Comparison of ENCODE assay signal across 11 cellular contexts in genomic region chr5:139492700-139493192, GRCh38. TPM values are rescaled to one million over a fixed set of nuclear protein-coding genes. Genes with fewer than 3 reads are reported as not detected.
A peak's percentile ranks its signal among the peaks of the same experiment; 100 is the strongest.
DNase-seq lines count a peak whose midpoint lies in the region; ATAC-seq, FAIRE-seq and TF ChIP-seq lines count a peak whose summit lies in the region.
"Had no signal": no experiment of that assay in that cellular context is flagged by ENCODE, and none has a peak within 500 bp of the region (broad histone marks: within the 10 kb centered on the region; RNA-seq: fewer than 3 reads in every experiment).

No MANE protein-coding gene starts in this region.

- WGBS in GM12878 (ENCODE audit: insufficient coverage, insufficient replicate concordance, low lambda C conversion rate, missing lambda C conversion rate): 45% methylated on average over 6 of the region's 6 CpGs

- TF ChIP-seq POLR2A in HCT116 (IDR thresholded peaks at IDR 0.05; ENCODE audit: borderline replicate concordance, extremely low read depth, insufficient read depth, insufficient read length) (no peak), GM12878 (IDR thresholded peaks at IDR 0.05; ENCODE audit: low read depth, low read length) (no peak)

- BruUV-seq in HCT116 (replicated peaks; lab: Mats Ljungman, UMichigan) (no TSS peak), GM12878 (replicated peaks; lab: Mats Ljungman, UMichigan) (no TSS peak)

- H3K4me2 ChIP-seq in HCT116 (ENCODE audit: low read length): peak overlapping the region; percentile 66
- H3K4me2 ChIP-seq in GM12878 (ENCODE audit: control insufficient read depth, insufficient read depth): no peak overlapping the region
- no peak overlapping the region for H3K4me2 ChIP-seq in Karpas-422 (ENCODE audit: low read depth, low read length, poor library complexity, severe bottlenecking)

- peak; percentile 13; the same call in 1 of the 2 replicates for TF ChIP-seq RAD21 in HCT116 (IDR thresholded peaks at IDR 0.05; ENCODE audit: low read depth)
- no peak for TF ChIP-seq RAD21 in GM12878 (IDR thresholded peaks at IDR 0.05; ENCODE audit: insufficient read depth, low read depth, low read length)

- no peaks in the 10 kb centered on the region for H3K9me3 ChIP-seq in HCT116 (ENCODE audit: control insufficient read depth in 1 of 2, insufficient read depth in 1 of 2, low read depth in 1 of 2, low read length in 2 of 2)
- H3K9me3 ChIP-seq in GM12878 (replicated peaks; ENCODE audit: control insufficient read depth, insufficient read depth, low read length): no peaks in the 10 kb centered on the region
- H3K9me3 ChIP-seq in Karpas-422 (ENCODE audit: low read length): no peaks in the 10 kb centered on the region

- DNase-seq in AG10803 (ENCODE audit: low read depth) (peak; percentile 71), HCT116 (ENCODE audit: low read depth, low spot score) (no peak), GM12878 (ENCODE audit: low read depth, low spot score) (no peak), medulla oblongata (ENCODE audit: extremely low spot score) (peak; percentile 27), NCI-H187 treated with DMSO at 0.1 percent for 48 hours (lab: John Stamatoyannopoulos, UW) (no peak), Karpas-422 (no peak), NCI-H524 treated with DMSO at 0.1 percent for 48 hours (lab: John Stamatoyannopoulos, UW) (no peak)
- DNase-seq: GDM1, NCI-H1092 had no signal

- POLR2A ChIA-PET in HCT116 (lab: Charles Lee): interaction anchor here (2.2 kb wide), 1 partner anchor 10 kb away, joined by 6 read pairs; the partner anchor contains the start of gene STING1
- POLR2A ChIA-PET in GM12878 (lab: Charles Lee): interaction anchor here (2.0 kb wide), 1 partner anchor 33 kb away, joined by 5 read pairs; no protein-coding TSS in a partner anchor

- H4K20me1 ChIP-seq in HCT116 (ENCODE audit: insufficient read depth): no peaks in the 10 kb centered on the region
- no peaks in the 10 kb centered on the region for H4K20me1 ChIP-seq in GM12878 (ENCODE audit: control insufficient read depth, insufficient read depth)
- H4K20me1 ChIP-seq in Karpas-422 (ENCODE audit: insufficient read depth, low read depth, low read length): no peaks in the 10 kb centered on the region

- FAIRE-seq in GM12878 (lab: Jason Lieb, UNC): no peak

- in situ Hi-C loops in GM12878 (cut with MboI): no loop called here

- RAD21 ChIA-PET in HCT116 (lab: Charles Lee; ENCODE audit: low non-redundant PET in 1 of 2, low total read pairs in 2 of 2, uncharacterized antibody in 2 of 2, unreplicated experiment in 2 of 2): no interaction called here
- RAD21 ChIA-PET in GM12878 (lab: Charles Lee; ENCODE audit: unreplicated experiment): interaction anchor here (0.7 to 2.3 kb wide), 3 partner anchors 11 to 120 kb away, joined by 3 to 8 read pairs (median 7); partner anchors contain the start of gene STING1

- no peak for TF ChIP-seq EP300 in GM12878 (IDR thresholded peaks at IDR 0.05; ENCODE audit: borderline replicate concordance in 1 of 2, control insufficient read depth in 1 of 2, low read depth in 2 of 2, low read length in 2 of 2)

- H2AFZ ChIP-seq in HCT116 (ENCODE audit: low read depth, low read length, poor library complexity, severe bottlenecking) (peak overlapping the region; percentile 3), GM12878 (ENCODE audit: control insufficient read depth, low read depth, low read length) (peak overlapping the region; percentile 14), Karpas-422 (ENCODE audit: low read length) (no peak overlapping the region)

- H3K36me3 ChIP-seq in HCT116 (ENCODE audit: control insufficient read depth in 1 of 2, insufficient read depth in 2 of 2, low read length in 2 of 2) (no peaks in the 10 kb centered on the region), GM12878 (ENCODE audit: control insufficient read depth in 2 of 2, insufficient read depth in 2 of 2, low read length in 1 of 2) (no peaks in the 10 kb centered on the region), Karpas-422 (ENCODE audit: insufficient read depth, low read length) (no peaks in the 10 kb centered on the region)

- TF ChIP-seq CTCF in AG10803 (conservative IDR thresholded peaks at IDR 0.05; ENCODE audit: low read length) (0 out of 2 replicates have a peak, but pooled peaks have one; percentile 6), HCT116 (IDR thresholded peaks at IDR 0.05 in 2 of 3, conservative IDR thresholded peaks at IDR 0.05 in 1 of 3; ENCODE audit: borderline replicate concordance in 1 of 3, insufficient read depth in 1 of 3, low read depth in 2 of 3, low read length in 2 of 3) (0 out of 6 replicates have a peak, but pooled peaks of 1 of the 3 experiments have one; percentile 3), GM12878 (IDR thresholded peaks at IDR 0.05 in 2 of 3, conservative IDR thresholded peaks at IDR 0.05 in 1 of 3; ENCODE audit: control insufficient read depth in 2 of 3, extremely low read depth in 1 of 3, insufficient read depth in 1 of 3, low read depth in 3 of 3, low read length in 3 of 3) (no peak)

- H3K79me2 ChIP-seq in HCT116 (ENCODE audit: insufficient read depth, low read length) (no peaks in the 10 kb centered on the region), GM12878 (ENCODE audit: control insufficient read depth, insufficient read depth, low read length) (no peaks in the 10 kb centered on the region), Karpas-422 (ENCODE audit: low read length) (no peaks in the 10 kb centered on the region)

- intact Hi-C loops in HCT116 (cut with micrococcal nuclease): no loop called here
- intact Hi-C loops in GM12878 (cut with micrococcal nuclease; ENCODE audit: unreplicated experiment): no loop called here

- CTCF ChIA-PET in HCT116 (lab: Charles Lee): no interaction called here
- CTCF ChIA-PET in GM12878 (lab: Yijun Ruan, JAX): interaction anchor here (0.7 kb wide), 1 partner anchor 24 kb away, joined by 3 read pairs; no protein-coding TSS in a partner anchor

- H3K9me2 ChIP-seq in HCT116 (ENCODE audit: insufficient read depth) (no peaks in the 10 kb centered on the region), Karpas-422 (replicated peaks; ENCODE audit: insufficient read depth, low read length) (no peaks in the 10 kb centered on the region)

- H3K27me3 ChIP-seq in HCT116 (ENCODE audit: insufficient read depth, low read length): no peaks in the 10 kb centered on the region
- no peaks in the 10 kb centered on the region for H3K27me3 ChIP-seq in GM12878 (replicated peaks in 1 of 2; ENCODE audit: control insufficient read depth in 2 of 2, insufficient read depth in 2 of 2, low read length in 1 of 2)
- no peaks in the 10 kb centered on the region for H3K27me3 ChIP-seq in Karpas-422 (ENCODE audit: low read length)

- SMC1A ChIA-PET in GM12878 (lab: Charles Lee; ENCODE audit: uncharacterized antibody, unreplicated experiment): interaction anchor here (0.7 to 1.3 kb wide), 3 partner anchors 44 to 84 kb away, joined by 3 read pairs; no protein-coding TSS in a partner anchor

- H3K27ac ChIP-seq in HCT116 (ENCODE audit: low read depth, low read length) (peak overlapping the region; percentile 3; the same call in 1 of the 2 replicates), GM12878 (ENCODE audit: control insufficient read depth, insufficient read depth) (no peak overlapping the region), Karpas-422 (ENCODE audit: low read length) (no peak overlapping the region)

- H3K4me1 ChIP-seq in HCT116 (ENCODE audit: control insufficient read depth in 1 of 2, insufficient read depth in 2 of 2, low read length in 2 of 2) (peaks cover 9 to 30% of the 10 kb centered on the region in 2 experiments), GM12878 (ENCODE audit: control insufficient read depth, insufficient read depth, low read length) (peaks cover 7% of the 10 kb centered on the region), Karpas-422 (ENCODE audit: low read length) (0 out of 2 replicates have a peak, but pooled peaks cover 2% of the 10 kb centered on the region)

- ATAC-seq in HCT116 (peak; percentile 74), GM12878 (no peak), GM19463 (IDR thresholded peaks at IDR 0.05; ENCODE audit: unreplicated experiment) (no peak)

- peak overlapping the region; percentile 22 for H3K4me3 ChIP-seq in AG10803 (ENCODE audit: low read length)
- peak overlapping the region in 1 of 2 experiments; percentile 29; a peak in 2 of 4 replicates for H3K4me3 ChIP-seq in HCT116 (replicated peaks in 1 of 2; ENCODE audit: low read depth in 1 of 2, low read length in 2 of 2)
- H3K4me3 ChIP-seq in GM12878: no peak overlapping the region
- H3K4me3 ChIP-seq in Karpas-422 (ENCODE audit: low read length): no peak overlapping the region

- H3K9ac ChIP-seq in HCT116 (ENCODE audit: low read length) (peak overlapping the region; percentile 27), GM12878 (ENCODE audit: control insufficient read depth, insufficient read depth, low read length) (no peak overlapping the region), Karpas-422 (ENCODE audit: low read length) (no peak overlapping the region)

RNA-seq across cellular contexts. Expression of gene STING1, which starts 10.2 kb away (rescaled TPM):
- total RNA-seq in HCT116 (2021; ENCODE audit: unreplicated experiment): 17.7 TPM
- polyA plus RNA-seq in HCT116 (2012): 22.5 and 27.7 TPM in 2 replicates
- total RNA-seq in GM12878 (2013; cell fraction: nucleolus; rRNA removed): 30.9 and 35.8 TPM in 2 replicates
- total RNA-seq in GM12878 (2014; rRNA removed): 43.8 and 48.5 TPM in 2 replicates
- 16.5 and 17.1 TPM in 2 replicates for total RNA-seq in GM12878 (2014; rRNA removed; fragmentation: Illumina TruSeq; extraction: Trizol)
- total RNA-seq in GM12878 (2021): 49.6 and 53.3 TPM in 2 replicates
- 10.5 TPM for polyA plus RNA-seq in GM12878 (2011; ENCODE audit: low read depth)
- 8.3 and 20.2 TPM in 2 replicates for polyA plus RNA-seq in GM12878 (2011; rRNA removed)
- 22.6 and 29.8 TPM in 2 replicates for polyA plus RNA-seq in GM12878 (2011; cell fraction: cytosol; rRNA removed)
- polyA plus RNA-seq in GM12878 (2011; cell fraction: nucleus; rRNA removed): 62.4 and 77.1 TPM in 2 replicates
- polyA plus RNA-seq in GM12878 (2012): 14.5 and 19.3 TPM in 2 replicates
- polyA plus RNA-seq in GM12878 (2014; fragmentation: Illumina TruSeq; extraction: Trizol): 27.7 and 34.1 TPM in 2 replicates
- polyA plus RNA-seq in GM12878 (2014; fragmentation: Nextera tagmentation; extraction: Ambion mirVana): 10 to 100 TPM; 10.1 to 12.1 TPM
- 47.9 and 59.8 TPM in 2 replicates for polyA plus RNA-seq in GM12878 (2014; rRNA removed)
- polyA plus RNA-seq in GM12878 (2016; fragmentation: Nextera tagmentation; extraction: Ambion mirVana): 10 to 100 TPM; 49.3 to 56.1 TPM
- polyA minus RNA-seq in GM12878 (2011; rRNA and poly(A)+ RNA removed): 15.2 and 25.7 TPM in 2 replicates
- 11.6 and 16.9 TPM in 2 replicates for polyA minus RNA-seq in GM12878 (2011; cell fraction: cytosol; rRNA and poly(A)+ RNA removed)
- polyA minus RNA-seq in GM12878 (2011; cell fraction: nucleus; rRNA and poly(A)+ RNA removed): 17.8 and 22.0 TPM in 2 replicates
- not detected in 2 replicates for total RNA-seq in Karpas-422 (2014; rRNA removed; shearing (Covaris generic); ENCODE audit: low replicate concordance)

RNA-seq across cellular contexts. Expression of gene SMIM33, which starts 21.9 kb away (rescaled TPM):
- not detected for total RNA-seq in HCT116 (2021; ENCODE audit: unreplicated experiment)
- 0.02 and 0.03 TPM in 2 replicates for polyA plus RNA-seq in HCT116 (2012)
- total RNA-seq in GM12878 (2013; cell fraction: nucleolus; rRNA removed): 0.19 TPM in 1 of 2 replicates, not detected in the other
- total RNA-seq in GM12878 (2014; rRNA removed): 0.05 TPM in 1 of 2 replicates, not detected in the other
- total RNA-seq in GM12878 (2014; rRNA removed; fragmentation: Illumina TruSeq; extraction: Trizol): 0.04 TPM in 1 of 2 replicates, not detected in the other
- not detected in 2 replicates for total RNA-seq in GM12878 (2021)
- polyA plus RNA-seq in GM12878 (2011; ENCODE audit: low read depth): not detected
- not detected in 2 replicates for polyA plus RNA-seq in GM12878 (2011; rRNA removed)
- not detected in 2 replicates for polyA plus RNA-seq in GM12878 (2011; cell fraction: cytosol; rRNA removed)
- not detected in 2 replicates for polyA plus RNA-seq in GM12878 (2011; cell fraction: nucleus; rRNA removed)
- polyA plus RNA-seq in GM12878 (2012): not detected in 2 replicates
- polyA plus RNA-seq in GM12878 (2014; fragmentation: Illumina TruSeq; extraction: Trizol): 0.03 TPM in 1 of 2 replicates, not detected in the other
- under 1 TPM in 1 of 2 experiments, not detected in 1; 0.09 TPM for polyA plus RNA-seq in GM12878 (2014; fragmentation: Nextera tagmentation; extraction: Ambion mirVana)
- polyA plus RNA-seq in GM12878 (2014; rRNA removed): 0.04 TPM in 1 of 2 replicates, not detected in the other
- under 1 TPM; 0.12 to 0.25 TPM for polyA plus RNA-seq in GM12878 (2016; fragmentation: Nextera tagmentation; extraction: Ambion mirVana)
- not detected in 2 replicates for polyA minus RNA-seq in GM12878 (2011; rRNA and poly(A)+ RNA removed)
- polyA minus RNA-seq in GM12878 (2011; cell fraction: cytosol; rRNA and poly(A)+ RNA removed): not detected in 2 replicates
- polyA minus RNA-seq in GM12878 (2011; cell fraction: nucleus; rRNA and poly(A)+ RNA removed): not detected in 2 replicates
- not detected in 2 replicates for total RNA-seq in Karpas-422 (2014; rRNA removed; shearing (Covaris generic); ENCODE audit: low replicate concordance)
- total RNA-seq: temporal lobe had no signal

RNA-seq across cellular contexts. Expression of gene ECSCR, which starts 30.2 kb away (rescaled TPM):
- total RNA-seq in HCT116 (2021; ENCODE audit: unreplicated experiment) (not detected), GM12878 (2014; rRNA removed) (not detected in 2 replicates), GM12878 (2014; rRNA removed; fragmentation: Illumina TruSeq; extraction: Trizol) (0.22 TPM in 1 of 2 replicates, not detected in the other), GM12878 (2021) (0.36 TPM in 1 of 2 replicates, not detected in the other)
- polyA plus RNA-seq in HCT116 (2012): not detected in 2 replicates
- total RNA-seq in GM12878 (2013; cell fraction: nucleolus; rRNA removed): not detected in 2 replicates
- polyA plus RNA-seq in GM12878 (2011; ENCODE audit: low read depth): not detected
- polyA plus RNA-seq in GM12878 (2011; rRNA removed) (0.12 and 0.15 TPM in 2 replicates), GM12878 (2014; fragmentation: Illumina TruSeq; extraction: Trizol) (0.19 and 0.25 TPM in 2 replicates), GM12878 (2014; fragmentation: Nextera tagmentation; extraction: Ambion mirVana) (under 1 TPM; 0.23 to 0.35 TPM), GM12878 (2014; rRNA removed) (0.30 TPM in 1 of 2 replicates, not detected in the other), GM12878 (2016; fragmentation: Nextera tagmentation; extraction: Ambion mirVana) (under 1 TPM in 1 of 2 experiments, not detected in 1; 0.83 TPM)
- 0.18 and 0.30 TPM in 2 replicates for polyA plus RNA-seq in GM12878 (2011; cell fraction: cytosol; rRNA removed)
- polyA plus RNA-seq in GM12878 (2011; cell fraction: nucleus; rRNA removed): 0.22 and 0.37 TPM in 2 replicates
- not detected in 2 replicates for polyA plus RNA-seq in GM12878 (2012)
- polyA minus RNA-seq in GM12878 (2011; rRNA and poly(A)+ RNA removed): not detected in 2 replicates
- polyA minus RNA-seq in GM12878 (2011; cell fraction: cytosol; rRNA and poly(A)+ RNA removed): not detected in 2 replicates
- polyA minus RNA-seq in GM12878 (2011; cell fraction: nucleus; rRNA and poly(A)+ RNA removed): not detected in 2 replicates
- not detected in 2 replicates for total RNA-seq in Karpas-422 (2014; rRNA removed; shearing (Covaris generic); ENCODE audit: low replicate concordance)

RNA-seq across cellular contexts. Expression of gene DNAJC18, which starts 53.4 kb away (rescaled TPM):
- total RNA-seq in HCT116 (2021; ENCODE audit: unreplicated experiment) (5.7 TPM), GM12878 (2014; rRNA removed) (5.3 and 6.4 TPM in 2 replicates), GM12878 (2014; rRNA removed; fragmentation: Illumina TruSeq; extraction: Trizol) (10.6 and 10.8 TPM in 2 replicates), GM12878 (2021) (16.9 and 19.7 TPM in 2 replicates)
- 2.1 and 3.8 TPM in 2 replicates for polyA plus RNA-seq in HCT116 (2012)
- total RNA-seq in GM12878 (2013; cell fraction: nucleolus; rRNA removed): 9.8 and 13.1 TPM in 2 replicates
- 7.0 TPM for polyA plus RNA-seq in GM12878 (2011; ENCODE audit: low read depth)
- polyA plus RNA-seq in GM12878 (2011; rRNA removed) (21.0 and 34.0 TPM in 2 replicates), GM12878 (2014; fragmentation: Illumina TruSeq; extraction: Trizol) (17.5 and 22.6 TPM in 2 replicates), GM12878 (2014; fragmentation: Nextera tagmentation; extraction: Ambion mirVana) (10 to 100 TPM; 20.5 to 26.7 TPM), GM12878 (2014; rRNA removed) (5.3 and 10.1 TPM in 2 replicates), GM12878 (2016; fragmentation: Nextera tagmentation; extraction: Ambion mirVana) (10 to 100 TPM; 16.7 to 18.0 TPM)
- polyA plus RNA-seq in GM12878 (2011; cell fraction: cytosol; rRNA removed): 5.6 and 8.9 TPM in 2 replicates
- polyA plus RNA-seq in GM12878 (2011; cell fraction: nucleus; rRNA removed): 4.0 and 5.5 TPM in 2 replicates
- polyA plus RNA-seq in GM12878 (2012): 12.4 and 17.4 TPM in 2 replicates
- 6.6 and 10.5 TPM in 2 replicates for polyA minus RNA-seq in GM12878 (2011; rRNA and poly(A)+ RNA removed)
- 3.2 and 7.4 TPM in 2 replicates for polyA minus RNA-seq in GM12878 (2011; cell fraction: cytosol; rRNA and poly(A)+ RNA removed)
- polyA minus RNA-seq in GM12878 (2011; cell fraction: nucleus; rRNA and poly(A)+ RNA removed): 2.2 and 2.9 TPM in 2 replicates
- total RNA-seq in Karpas-422 (2014; rRNA removed; shearing (Covaris generic); ENCODE audit: low replicate concordance): 6.0 and 9.0 TPM in 2 replicates

Comparison
In these comparisons a context has a peak if more than half of its experiments do, and no peak if none do; other contexts are left out.
1. DNase-seq: peak in AG10803 (single experiment) and medulla oblongata (single experiment); none in HCT116 (single experiment), GM12878 (single experiment), NCI-H187 treated with DMSO at 0.1 percent for 48 hours (single experiment), Karpas-422 (single experiment) and NCI-H524 treated with DMSO at 0.1 percent for 48 hours (single experiment).
2. RNA of gene STING1, which starts 10.2 kb away (total RNA-seq): 16.5 to 53.3 TPM in GM12878 and 17.7 TPM in HCT116 (single experiment); not detected in Karpas-422; every median in the first group is over 10 times any median in the second.